Comparison of ENCODE assay signal across 20 cellular contexts in the genomic region with DNA sequence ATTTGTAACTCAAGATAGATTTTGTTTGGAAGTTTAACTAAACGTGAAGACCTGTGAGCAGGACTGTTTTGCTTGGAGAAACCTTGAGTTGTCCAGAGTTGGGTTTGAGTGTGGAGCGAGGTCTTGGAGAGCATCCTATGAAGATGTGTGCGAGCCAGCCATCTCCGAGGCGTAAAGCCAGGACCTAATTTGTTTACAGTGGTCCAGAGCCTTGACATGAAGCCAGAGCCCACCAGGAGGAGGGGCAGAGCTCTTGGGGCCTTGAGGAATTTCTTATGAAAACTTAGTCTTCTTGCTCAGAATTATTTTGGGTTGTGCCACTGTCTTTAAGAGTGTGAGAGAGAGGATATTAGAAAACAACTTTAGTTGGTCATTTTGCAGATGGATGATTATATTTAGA.
"Had no signal": no experiment of that assay in that cellular context is flagged by ENCODE, and none has a peak within 500 bp of the region (broad histone marks: within the 10 kb centered on the region; RNA-seq: fewer than 3 reads in every experiment).

No MANE protein-coding gene starts in this region.

- H3K27ac ChIP-seq: epithelial cell of prostate, gastrocnemius medialis, parathyroid adenoma, suprapubic skin had no signal

- H3K9me3 Mint-ChIP-seq: activated naive CD8-positive, alpha-beta T cell treated with anti-CD3 and anti-CD28 coated beads, Interleukin-2, amount 10 ng/mL, durations not matched to agents 7 days and 5 days; activated T-cell treated with anti-CD3 and anti-CD28 coated beads, Interleukin-2, amount 50 U/mL, for 4 hours; effector memory CD8-positive, alpha-beta T cell; naive thymus-derived CD4-positive, alpha-beta T cell had no signal

- H3K4me3 Mint-ChIP-seq: activated naive CD8-positive, alpha-beta T cell treated with anti-CD3 and anti-CD28 coated beads, Interleukin-2, amount 10 ng/mL, durations not matched to agents 7 days and 5 days; activated T-cell treated with anti-CD3 and anti-CD28 coated beads, Interleukin-2, amount 50 U/mL, for 4 hours; effector memory CD8-positive, alpha-beta T cell had no signal

- H3K9me3 ChIP-seq: breast epithelium, gastrocnemius medialis, suprapubic skin had no signal

- H3K36me3 ChIP-seq: breast epithelium, gastrocnemius medialis, suprapubic skin had no signal

- ATAC-seq: activated T-cell treated with anti-CD3 and anti-CD28 coated beads, Interleukin-2, amount 50 U/mL, for 4 hours; effector memory CD8-positive, alpha-beta T cell; gastrocnemius medialis had no signal

- DNase-seq: activated CD4-positive, alpha-beta T cell treated with anti-CD3 and anti-CD28 coated beads, Interleukin-2, amount 50 U/mL, for 48 hours; activated CD4-positive, CD25-positive, alpha-beta regulatory T cell treated with anti-CD3 and anti-CD28 coated beads, Interleukin-2, amount 50 U/mL, for 72 hours; activated effector memory CD4-positive, alpha-beta T cell treated with anti-CD3 and anti-CD28 coated beads, Interleukin-2, amount 50 U/mL, for 16 hours; activated naive CD8-positive, alpha-beta T cell treated with anti-CD3 and anti-CD28 coated beads, Interleukin-2, amount 10 ng/mL, durations not matched to agents 7 days and 5 days; activated T-cell treated with anti-CD3 and anti-CD28 coated beads, Interleukin-2, amount 50 U/mL, for 4 hours; anterior cingulate cortex; cerebellar nuclear complex; dermis blood vessel endothelial cell; effector memory CD8-positive, alpha-beta T cell; gastrocnemius medialis; islet precursor cell; naive thymus-derived CD4-positive, alpha-beta T cell; stimulated activated CD4-positive, alpha-beta T cell treated with anti-CD3 and anti-CD28 coated beads, Interleukin-2, amount 100 ng/mL, for 48 hours; stimulated activated naive CD4-positive, alpha-beta T cell treated with Interleukin-2 at 50 U/mL for 16 hours; T-helper 9 cell; trophoblast cell had no signal

- H3K4me3 ChIP-seq: breast epithelium, gastrocnemius medialis, suprapubic skin had no signal

- H3K27ac Mint-ChIP-seq: activated naive CD8-positive, alpha-beta T cell treated with anti-CD3 and anti-CD28 coated beads, Interleukin-2, amount 10 ng/mL, durations not matched to agents 7 days and 5 days had no signal

- H3K27me3 ChIP-seq: breast epithelium, gastrocnemius medialis, suprapubic skin had no signal

- H3K27me3 Mint-ChIP-seq: activated naive CD8-positive, alpha-beta T cell treated with anti-CD3 and anti-CD28 coated beads, Interleukin-2, amount 10 ng/mL, durations not matched to agents 7 days and 5 days; effector memory CD8-positive, alpha-beta T cell; naive thymus-derived CD4-positive, alpha-beta T cell had no signal
